ENCODE assay signal across 10 cellular contexts in the genomic region with DNA sequence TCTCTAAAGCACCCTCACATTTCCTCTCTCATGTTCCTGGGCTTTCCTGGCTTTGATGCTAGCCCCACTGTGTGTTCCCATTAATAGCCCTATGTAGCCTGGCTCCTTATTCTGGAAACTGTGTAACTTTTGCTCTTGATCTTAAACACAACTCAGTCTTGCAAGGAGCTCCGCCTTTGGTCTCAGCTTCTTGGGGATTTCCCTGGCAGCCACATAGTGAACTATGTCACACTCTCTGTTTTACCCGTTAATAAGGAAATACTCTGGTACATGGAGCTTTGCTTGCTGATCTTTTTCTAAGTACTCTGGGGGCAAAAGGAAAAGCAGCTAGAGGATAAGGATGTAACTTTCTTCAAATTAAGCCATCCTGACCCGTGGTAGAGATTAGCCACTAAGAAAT.
DNase-seq lines count a peak whose midpoint lies in the region; ATAC-seq and TF ChIP-seq lines count a peak whose summit lies in the region.
"Had no signal": no experiment of that assay in that cellular context is flagged by ENCODE, and none has a peak within 500 bp of the region (broad histone marks: within the 10 kb centered on the region; RNA-seq: fewer than 3 reads in every experiment).

No MANE protein-coding gene starts in this region.

- H3K4me3 ChIP-seq in subcutaneous abdominal adipose tissue (ENCODE audit: low read depth in 1 of 5, low read length in 5 of 5) = no peak overlapping the region

- peaks cover 3 to 30% (median 22%) of the 10 kb centered on the region in 5 donors for H3K4me1 ChIP-seq in subcutaneous abdominal adipose tissue (ENCODE audit: control insufficient read depth in 5 of 5, insufficient read depth in 5 of 5, low read length in 5 of 5)

- H3K36me3 Mint-ChIP-seq in osteocyte (ENCODE audit: unreplicated experiment) = no peaks in the 10 kb centered on the region

- no peak for TF ChIP-seq CTCF in osteocyte (IDR thresholded peaks at IDR 0.05)

- peak overlapping the region; percentile 74 for H3K27ac ChIP-seq in subcutaneous abdominal adipose tissue (ENCODE audit: low read depth, low read length)

- peak overlapping the region in 2 of 5 donors; percentile 54 to 65 for H3K9ac ChIP-seq in subcutaneous abdominal adipose tissue (ENCODE audit: low read length in 5 of 5)

- H3K9me3 Mint-ChIP-seq in osteocyte (ENCODE audit: unreplicated experiment) = peaks cover 7% of the 10 kb centered on the region

- DNase-seq in activated effector memory CD4-positive, alpha-beta T cell treated with anti-CD3 and anti-CD28 coated beads, Interleukin-2, amount 50 U/mL, for 16 hours = peak; percentile 67
- no peak for DNase-seq in activated effector memory CD4-positive, alpha-beta T cell treated with Interleukin-2 at 50 U/mL for 16 hours
- DNase-seq in activated naive CD4-positive, alpha-beta T cell treated with Interleukin-2 at 50 U/mL for 16 hours = peak; percentile 42
- DNase-seq in osteocyte (ENCODE audit: extremely low spot score, unreplicated experiment) = no peak
- DNase-seq in midbrain (lab: John Stamatoyannopoulos, UW) = no peak
- no peak for DNase-seq in posterior cingulate gyrus
- DNase-seq: mammary epithelial cell, SHP77 had no signal

- peaks cover 14% of the 10 kb centered on the region for H3K4me1 Mint-ChIP-seq in osteocyte (ENCODE audit: unreplicated experiment)

- no peak overlapping the region for H3K27ac Mint-ChIP-seq in osteocyte (ENCODE audit: unreplicated experiment)

- no peaks in the 10 kb centered on the region for H3K27me3 Mint-ChIP-seq in osteocyte (ENCODE audit: unreplicated experiment)

- peak; percentile 91 for ATAC-seq in HG02870 (IDR thresholded peaks at IDR 0.05; ENCODE audit: unreplicated experiment)

- H3K36me3 ChIP-seq in subcutaneous abdominal adipose tissue (ENCODE audit: control insufficient read depth in 5 of 5, insufficient read depth in 5 of 5, low read length in 5 of 5) = no peaks in the 10 kb centered on the region

- intact Hi-C loops in posterior cingulate gyrus (cut with DNase I) = no loop called here

- H3K27me3 ChIP-seq in subcutaneous abdominal adipose tissue (ENCODE audit: control insufficient read depth in 5 of 5, insufficient read depth in 4 of 5, low read length in 5 of 5) = no peaks in the 10 kb centered on the region

- H3K9me3 ChIP-seq in subcutaneous abdominal adipose tissue (ENCODE audit: control insufficient read depth in 5 of 5, low read length in 5 of 5) = peaks cover 0 to 16% (median 0%) of the 10 kb centered on the region in 5 donors

- no peak overlapping the region for H3K4me3 Mint-ChIP-seq in osteocyte (ENCODE audit: unreplicated experiment)

Comparison
In these comparisons a context has a peak if more than half of its experiments do, and no peak if none do; other contexts are left out.
1. DNase-seq: peak in activated effector memory CD4-positive, alpha-beta T cell treated with anti-CD3 and anti-CD28 coated beads, Interleukin-2, amount 50 U/mL, for 16 hours (single experiment) and activated naive CD4-positive, alpha-beta T cell treated with Interleukin-2 at 50 U/mL for 16 hours (single experiment); none in activated effector memory CD4-positive, alpha-beta T cell treated with Interleukin-2 at 50 U/mL for 16 hours (single experiment), osteocyte (single experiment), midbrain (single experiment) and posterior cingulate gyrus (0 of 10).